Comparison of ENCODE assay signal across 23 cellular contexts in the genomic region with DNA sequence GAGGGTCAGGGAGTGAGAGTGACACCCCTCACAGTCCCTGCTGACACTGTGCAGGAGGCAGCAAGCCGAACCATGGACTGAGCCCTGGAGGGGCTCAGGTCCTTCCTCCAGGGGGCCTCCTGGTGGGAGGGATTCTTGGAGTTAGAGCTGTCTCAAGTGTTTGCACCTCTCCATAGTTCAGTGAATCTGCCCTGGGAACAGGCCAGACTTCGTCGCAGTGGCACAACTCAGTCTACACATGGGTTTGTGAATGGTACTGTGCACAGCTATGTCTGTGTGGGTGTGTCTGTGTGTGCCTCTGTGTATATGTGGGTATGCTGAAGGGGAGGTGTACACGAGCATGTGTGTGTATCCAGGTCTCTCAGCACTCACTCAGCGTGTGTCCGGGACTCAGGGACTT. TPM values are rescaled to one million over a fixed set of nuclear protein-coding genes. Genes with fewer than 3 reads are reported as not detected.
DNase-seq lines count a peak whose midpoint lies in the region; ATAC-seq, FAIRE-seq and TF ChIP-seq lines count a peak whose summit lies in the region.
"Had no signal": no experiment of that assay in that cellular context is flagged by ENCODE, and none has a peak within 500 bp of the region (broad histone marks: within the 10 kb centered on the region; RNA-seq: fewer than 3 reads in every experiment).

No MANE protein-coding gene starts in this region.

- WGBS in psoas muscle, 3 donors, result 95 to 96% (median 96%) methylated on average over 6 of the region's 6 CpGs

- intact Hi-C loops in activated naive CD4-positive, alpha-beta T cell treated with anti-CD3 and anti-CD28 coated beads for 36 hours (cut with micrococcal nuclease), result no loop called here
- intact Hi-C loops in sciatic nerve (cut with DNase I) (no loop called here), natural killer cell (cut with micrococcal nuclease) (no loop called here), psoas muscle (cut with DNase I) (no loop called here)

- peaks cover 26% of the 10 kb centered on the region for H3K4me1 ChIP-seq in RWPE2 (ENCODE audit: insufficient read depth, poor library complexity, severe bottlenecking)
- peaks cover 24% of the 10 kb centered on the region for H3K4me1 ChIP-seq in foreskin keratinocyte
- H3K4me1 ChIP-seq in psoas muscle, result peaks cover 20% of the 10 kb centered on the region

- no peaks in the 10 kb centered on the region for H3K9me3 ChIP-seq in RWPE2 (ENCODE audit: severe bottlenecking)
- no peaks in the 10 kb centered on the region for H3K9me3 ChIP-seq in psoas muscle
- H3K9me3 ChIP-seq: BLaER1, mucosa of descending colon, tibial artery had no signal

- H3K27ac ChIP-seq in RWPE2 (ENCODE audit: poor library complexity, severe bottlenecking) (peak overlapping the region; percentile 95), foreskin keratinocyte (peak overlapping the region; percentile 93), psoas muscle (no peak overlapping the region)
- H3K27ac ChIP-seq: BLaER1, cardiac muscle cell had no signal

- peak; percentile 52 for FAIRE-seq in urothelium cell line (lab: Jason Lieb, UNC)

- no peak overlapping the region for H3K4me3 Mint-ChIP-seq in activated naive CD4-positive, alpha-beta T cell treated with anti-CD3 and anti-CD28 coated beads for 36 hours
- no peak overlapping the region for H3K4me3 Mint-ChIP-seq in natural killer cell
- H3K4me3 Mint-ChIP-seq: activated CD8-positive, alpha-beta T cell treated with anti-CD3 and anti-CD28 coated beads for 36 hours; immature natural killer cell had no signal

- peak overlapping the region; percentile 22 for H3K27ac Mint-ChIP-seq in activated naive CD4-positive, alpha-beta T cell treated with anti-CD3 and anti-CD28 coated beads for 36 hours
- no peak overlapping the region for H3K27ac Mint-ChIP-seq in natural killer cell
- H3K27ac Mint-ChIP-seq: activated CD8-positive, alpha-beta T cell treated with anti-CD3 and anti-CD28 coated beads for 36 hours had no signal

- H3K36me3 ChIP-seq in RWPE2 (ENCODE audit: low read depth), result no peaks in the 10 kb centered on the region
- H3K36me3 ChIP-seq in psoas muscle (ENCODE audit: insufficient read depth in 1 of 2, low read depth in 1 of 2), result no peaks in the 10 kb centered on the region
- H3K36me3 ChIP-seq: cardiac muscle cell, tibial artery had no signal

- peaks cover 26% of the 10 kb centered on the region for H3K4me1 Mint-ChIP-seq in activated naive CD4-positive, alpha-beta T cell treated with anti-CD3 and anti-CD28 coated beads for 36 hours (ENCODE audit: low read depth)
- peaks cover 0 to 14% of the 10 kb centered on the region in 2 donors for H3K4me1 Mint-ChIP-seq in natural killer cell

- TF ChIP-seq CTCF in RWPE2 (IDR thresholded peaks at IDR 0.05; ENCODE audit: poor library complexity, severe bottlenecking) (no peak), foreskin keratinocyte (conservative IDR thresholded peaks at IDR 0.05) (no peak), natural killer cell (IDR thresholded peaks at IDR 0.05) (no peak), psoas muscle (IDR thresholded peaks at IDR 0.05) (no peak)

- H3K36me3 Mint-ChIP-seq in activated naive CD4-positive, alpha-beta T cell treated with anti-CD3 and anti-CD28 coated beads for 36 hours (ENCODE audit: low read depth), result peaks cover 10% of the 10 kb centered on the region
- no peaks in the 10 kb centered on the region for H3K36me3 Mint-ChIP-seq in natural killer cell
- H3K36me3 Mint-ChIP-seq: immature natural killer cell had no signal

- no peaks in the 10 kb centered on the region for H3K27me3 ChIP-seq in RWPE2 (ENCODE audit: insufficient read depth, poor library complexity, severe bottlenecking)
- no peaks in the 10 kb centered on the region for H3K27me3 ChIP-seq in foreskin keratinocyte
- H3K27me3 ChIP-seq in psoas muscle (ENCODE audit: insufficient read depth in 3 of 3, low read length in 2 of 3), result no peaks in the 10 kb centered on the region
- H3K27me3 ChIP-seq: BLaER1, cardiac muscle cell had no signal

- no peak for DNase-seq in activated naive CD4-positive, alpha-beta T cell treated with anti-CD3 and anti-CD28 coated beads for 36 hours
- no peak for DNase-seq in activated naive CD4-positive, alpha-beta T cell treated with Interleukin-2 at 50 U/mL for 16 hours
- DNase-seq in RWPE2 (ENCODE audit: low spot score) (no peak), foreskin keratinocyte (no peak), urothelium cell line (ENCODE audit: low spot score) (no peak), sciatic nerve (ENCODE audit: low spot score) (no peak), natural killer cell (no peak), psoas muscle (no peak)
- DNase-seq: activated CD8-positive, alpha-beta T cell treated with anti-CD3 and anti-CD28 coated beads for 36 hours; activated naive CD4-positive, alpha-beta T cell; activated T-cell treated with anti-CD3 and anti-CD28 coated beads, Interleukin-2, amount 50 U/mL, for 1 hour; amygdala; immature natural killer cell; mucosa of descending colon; NCI-H446 treated with DMSO at 0.1 percent for 48 hours; NK-92 treated with Interleukin-12 subunit alpha and Interleukin-12 subunit beta, amount 100 ng/mL, for 24 hours; stimulated activated CD4-positive, alpha-beta T cell treated with anti-CD3 and anti-CD28 coated beads, Interleukin-4, amount 100 ng/mL, for 24 hours; stimulated activated naive CD4-positive, alpha-beta T cell treated with Interleukin-2 at 50 U/mL for 16 hours; T-helper 9 cell; tibial artery had no signal

- no peaks in the 10 kb centered on the region for H3K9me3 Mint-ChIP-seq in activated naive CD4-positive, alpha-beta T cell treated with anti-CD3 and anti-CD28 coated beads for 36 hours
- no peaks in the 10 kb centered on the region for H3K9me3 Mint-ChIP-seq in natural killer cell
- H3K9me3 Mint-ChIP-seq: activated CD8-positive, alpha-beta T cell treated with anti-CD3 and anti-CD28 coated beads for 36 hours; immature natural killer cell had no signal

- no peaks in the 10 kb centered on the region for H3K27me3 Mint-ChIP-seq in activated naive CD4-positive, alpha-beta T cell treated with anti-CD3 and anti-CD28 coated beads for 36 hours (ENCODE audit: low read depth)
- no peaks in the 10 kb centered on the region for H3K27me3 Mint-ChIP-seq in natural killer cell (ENCODE audit: low read depth in 2 of 2)
- H3K27me3 Mint-ChIP-seq: activated CD8-positive, alpha-beta T cell treated with anti-CD3 and anti-CD28 coated beads for 36 hours had no signal

- CTCF ChIA-PET in activated naive CD4-positive, alpha-beta T cell treated with anti-CD3 and anti-CD28 coated beads for 36 hours (lab: Charles Lee), result no interaction called here

- ATAC-seq in RWPE2 (ENCODE audit: low read depth) (no peak), foreskin keratinocyte (no peak), sciatic nerve (no peak), natural killer cell (no peak), psoas muscle (no peak)
- ATAC-seq: activated CD8-positive, alpha-beta T cell treated with anti-CD3 and anti-CD28 coated beads for 36 hours; mucosa of descending colon; SK-N-SH treated with all-trans-retinoic acid at 6 μM for 48 hours had no signal

- H3K4me3 ChIP-seq in RWPE2 (ENCODE audit: severe bottlenecking) (no peak overlapping the region), psoas muscle (no peak overlapping the region)
- H3K4me3 ChIP-seq: BLaER1, cardiac muscle cell, mucosa of descending colon, tibial artery had no signal

RNA-seq across cellular contexts. Expression of a gene that starts 36.4 kb away (rescaled TPM):
- total RNA-seq in activated naive CD4-positive, alpha-beta T cell treated with anti-CD3 and anti-CD28 coated beads for 36 hours, result 1 to 10 TPM; 2.0 to 2.8 TPM
- total RNA-seq in foreskin keratinocyte (5.6 and 7.0 TPM in 2 replicates), sciatic nerve (1.2 TPM), natural killer cell (1 to 10 TPM in 1 of 3 donors, under 1 TPM in 2; 0.57 to 1.2 (median 0.65) TPM), psoas muscle (under 1 TPM in 3 of 4 donors, not detected in 1; 0.19 to 0.36 (median 0.34) TPM)
- polyA plus RNA-seq in foreskin keratinocyte (4.5 and 5.7 TPM in 2 replicates), psoas muscle (1 to 10 TPM in 1 of 3 donors, under 1 TPM in 2; 0.12 to 3.1 (median 0.78) TPM)
- total RNA-seq: cardiac muscle cell had no signal
- polyA plus RNA-seq: cardiac muscle cell had no signal
